ENCODE assay signal across 17 cellular contexts in genomic region chr12:78343657-78344056, GRCh38.
"Had no signal": no experiment of that assay in that cellular context is flagged by ENCODE, and none has a peak within 500 bp of the region (broad histone marks: within the 10 kb centered on the region; RNA-seq: fewer than 3 reads in every experiment).

No MANE protein-coding gene starts in this region.

- DNase-seq: cortex of kidney; effector memory CD8-positive, alpha-beta T cell; gastrocnemius medialis; head of caudate nucleus; kidney; natural killer cell; pancreas; right lobe of liver; small intestine; stimulated activated CD4-positive, alpha-beta T cell treated with anti-CD3 and anti-CD28 coated beads, Interleukin-15, amount 100 ng/mL, for 24 hours; stimulated activated CD4-positive, alpha-beta T cell treated with anti-CD3 and anti-CD28 coated beads, Interleukin-2, amount 100 ng/mL, for 48 hours; stimulated activated naive B cell treated with anti-CD40 and anti-IgM and Interleukin-4, amounts not matched to agents 10 μg/mL and 1 μg/mL and 100 μg/mL, for 72 hours; transverse colon had no signal

- H3K9me3 ChIP-seq: gastrocnemius medialis, neutrophil, pancreas, right lobe of liver, vagina had no signal

- ATAC-seq: effector memory CD8-positive, alpha-beta T cell; gastrocnemius medialis; left lobe of liver; natural killer cell; pancreas; right lobe of liver; stimulated activated naive B cell treated with anti-CD40 and anti-IgM and Interleukin-4, amounts not matched to agents 10 μg/mL and 1 μg/mL and 100 μg/mL, for 72 hours had no signal

- H3K4me1 ChIP-seq: gastrocnemius medialis, pancreas, right lobe of liver, transverse colon, vagina had no signal

- H3K4me3 ChIP-seq: gastrocnemius medialis, lung, pancreas, right lobe of liver, transverse colon, vagina had no signal

- H3K36me3 ChIP-seq: gastrocnemius medialis, neutrophil, pancreas, right lobe of liver, transverse colon, vagina had no signal

- H3K27me3 ChIP-seq: gastrocnemius medialis, neutrophil, pancreas, right lobe of liver, transverse colon, vagina had no signal

- H3K27ac ChIP-seq: gastrocnemius medialis, neutrophil, pancreas, right lobe of liver, transverse colon, vagina had no signal
